ENCODE assay signal across 10 cellular contexts in genomic region chr9:79565245-79565644, GRCh38. TPM values are rescaled to one million over a fixed set of nuclear protein-coding genes. Genes with fewer than 3 reads are reported as not detected.
A peak's percentile ranks its signal among the peaks of the same experiment; 100 is the strongest.
DNase-seq lines count a peak whose midpoint lies in the region; ATAC-seq and TF ChIP-seq lines count a peak whose summit lies in the region.
"Had no signal": no experiment of that assay in that cellular context is flagged by ENCODE, and none has a peak within 500 bp of the region (broad histone marks: within the 10 kb centered on the region; RNA-seq: fewer than 3 reads in every experiment).

No MANE protein-coding gene starts in this region.

- intact Hi-C loops in activated CD8-positive, alpha-beta T cell treated with anti-CD3 and anti-CD28 coated beads for 36 hours (cut with micrococcal nuclease), result no loop called here
- intact Hi-C loops in gastrocnemius medialis (cut with DNase I; ENCODE audit: low total_unique reads), result no loop called here

- POLR2A ChIA-PET in activated CD8-positive, alpha-beta T cell treated with anti-CD3 and anti-CD28 coated beads for 36 hours (lab: Charles Lee), result no interaction called here

- H3K36me3 Mint-ChIP-seq in activated CD8-positive, alpha-beta T cell treated with anti-CD3 and anti-CD28 coated beads for 36 hours (ENCODE audit: low read depth), result no peaks in the 10 kb centered on the region
- no peaks in the 10 kb centered on the region for H3K36me3 Mint-ChIP-seq in type B pancreatic cell

- no peak overlapping the region for H3K4me3 ChIP-seq in gastrocnemius medialis
- H3K4me3 ChIP-seq: PC-9 had no signal

- no peak overlapping the region for H3K4me3 Mint-ChIP-seq in activated CD8-positive, alpha-beta T cell treated with anti-CD3 and anti-CD28 coated beads for 36 hours
- H3K4me3 Mint-ChIP-seq in type B pancreatic cell, result no peak overlapping the region

- TF ChIP-seq POLR2A in GM18505 (IDR thresholded peaks at IDR 0.05; ENCODE audit: borderline replicate concordance, extremely low read depth, insufficient read depth, insufficient read length) (no peak), gastrocnemius medialis (IDR thresholded peaks at IDR 0.05) (no peak)

- H3K36me3 ChIP-seq in gastrocnemius medialis, result no peaks in the 10 kb centered on the region

- no peaks in the 10 kb centered on the region for H3K9me3 ChIP-seq in gastrocnemius medialis

- no peak overlapping the region for H3K27ac Mint-ChIP-seq in activated CD8-positive, alpha-beta T cell treated with anti-CD3 and anti-CD28 coated beads for 36 hours
- no peak overlapping the region for H3K27ac Mint-ChIP-seq in type B pancreatic cell

- CTCF ChIA-PET in activated CD8-positive, alpha-beta T cell treated with anti-CD3 and anti-CD28 coated beads for 36 hours (lab: Charles Lee), result no interaction called here

- H3K4me1 ChIP-seq in gastrocnemius medialis, result peaks cover 0 to 3% of the 10 kb centered on the region in 2 donors

- ATAC-seq in GM18505 (IDR thresholded peaks at IDR 0.05; ENCODE audit: unreplicated experiment) (peak; percentile 94), GM19463 (IDR thresholded peaks at IDR 0.05; ENCODE audit: unreplicated experiment) (peak; percentile 95), HG03135 (IDR thresholded peaks at IDR 0.05; ENCODE audit: unreplicated experiment) (peak; percentile 91), gastrocnemius medialis (no peak)
- ATAC-seq in activated CD8-positive, alpha-beta T cell treated with anti-CD3 and anti-CD28 coated beads for 36 hours, result peak; percentile 96

- H3K9me3 Mint-ChIP-seq in activated CD8-positive, alpha-beta T cell treated with anti-CD3 and anti-CD28 coated beads for 36 hours, result no peaks in the 10 kb centered on the region
- H3K9me3 Mint-ChIP-seq in type B pancreatic cell, result no peaks in the 10 kb centered on the region

- H3K27me3 Mint-ChIP-seq in activated CD8-positive, alpha-beta T cell treated with anti-CD3 and anti-CD28 coated beads for 36 hours, result peaks cover 4% of the 10 kb centered on the region
- H3K27me3 Mint-ChIP-seq in type B pancreatic cell, result peaks cover 40% of the 10 kb centered on the region

- no peak overlapping the region for H3K27ac ChIP-seq in gastrocnemius medialis
- H3K27ac ChIP-seq: PC-9 had no signal

- H3K27me3 ChIP-seq in gastrocnemius medialis, result no peaks in the 10 kb centered on the region

- peak; percentile 69 for DNase-seq in activated CD8-positive, alpha-beta T cell treated with anti-CD3 and anti-CD28 coated beads for 36 hours
- DNase-seq in type B pancreatic cell (ENCODE audit: extremely low spot score, unreplicated experiment) (no peak), C1 segment of cervical spinal cord (lab: John Stamatoyannopoulos, UW) (no peak), AML-193 (lab: John Stamatoyannopoulos, UW) (no peak), gastrocnemius medialis (no peak)
- DNase-seq: aorta, PC-9 had no signal

- no peak for TF ChIP-seq CTCF in activated CD8-positive, alpha-beta T cell treated with anti-CD3 and anti-CD28 coated beads for 36 hours (IDR thresholded peaks at IDR 0.05)
- TF ChIP-seq CTCF in type B pancreatic cell (conservative IDR thresholded peaks at IDR 0.05), result no peak
- TF ChIP-seq CTCF in gastrocnemius medialis (IDR thresholded peaks at IDR 0.05 in 4 of 5, conservative IDR thresholded peaks at IDR 0.05 in 1 of 5), result no peak

- peaks cover 18% of the 10 kb centered on the region for H3K4me1 Mint-ChIP-seq in activated CD8-positive, alpha-beta T cell treated with anti-CD3 and anti-CD28 coated beads for 36 hours (ENCODE audit: low read depth)
- H3K4me1 Mint-ChIP-seq in type B pancreatic cell (ENCODE audit: unreplicated experiment), result peaks cover 5% of the 10 kb centered on the region

- in situ Hi-C loops in gastrocnemius medialis (cut with MboI; ENCODE audit: low sequenced_read_pairs in 4 of 4), result loop anchor here in 1 of 4 donors (25.0 kb wide), 1 partner anchor 397 kb away; no protein-coding TSS in a partner anchor

RNA-seq across cellular contexts. Expression of gene TLE4, which starts 6.5 kb away (rescaled TPM):
- total RNA-seq in activated CD8-positive, alpha-beta T cell treated with anti-CD3 and anti-CD28 coated beads for 36 hours, result 10 to 100 TPM; 30.8 to 31.9 TPM
- 77.7 and 83.5 TPM in 2 replicates for total RNA-seq in type B pancreatic cell (ENCODE audit: low replicate concordance)
- 10 to 100 TPM; 30.1 to 64.6 (median 43.4) TPM for total RNA-seq in gastrocnemius medialis
- total RNA-seq: PC-9 had no signal

Comparison
In these comparisons a context has a peak if more than half of its experiments do, and no peak if none do; other contexts are left out.
1. ATAC-seq: peak in GM18505 (single experiment), GM19463 (single experiment), HG03135 (single experiment) and activated CD8-positive, alpha-beta T cell treated with anti-CD3 and anti-CD28 coated beads for 36 hours (single experiment); none in gastrocnemius medialis (0 of 2).